In genomic region chr10:28704771-28705170, GRCh38 we compare ENCODE assay signal across 21 cellular contexts. TPM values are rescaled to one million over a fixed set of nuclear protein-coding genes. Genes with fewer than 3 reads are reported as not detected.
A peak's percentile ranks its signal among the peaks of the same experiment; 100 is the strongest.
DNase-seq lines count a peak whose midpoint lies in the region; ATAC-seq and TF ChIP-seq lines count a peak whose summit lies in the region.
"Had no signal": no experiment of that assay in that cellular context is flagged by ENCODE, and none has a peak within 500 bp of the region (broad histone marks: within the 10 kb centered on the region; RNA-seq: fewer than 3 reads in every experiment).

No MANE protein-coding gene starts in this region.

- ATAC-seq in sciatic nerve = peak; percentile 44
- ATAC-seq: GM12878, HCT116 had no signal

- no peak for TF ChIP-seq CTCF in breast epithelium (IDR thresholded peaks at IDR 0.05)

- H3K27ac ChIP-seq in ACC112 (ENCODE audit: low read depth, low read length) = no peak overlapping the region
- H3K27ac ChIP-seq in SK-N-MC = no peak overlapping the region
- peak overlapping the region; percentile 29 for H3K27ac ChIP-seq in mesodermal cell (ENCODE audit: low read depth, low read length, severe bottlenecking)
- no peak overlapping the region for H3K27ac ChIP-seq in breast epithelium
- H3K27ac ChIP-seq: SJSA1 had no signal

- TF ChIP-seq POLR2A in breast epithelium (IDR thresholded peaks at IDR 0.05) = no peak

- H3K79me2 ChIP-seq in ACC112 (ENCODE audit: control insufficient read depth, insufficient read depth, low read length, unreplicated experiment) = no peaks in the 10 kb centered on the region

- DNase-seq in SK-N-MC (ENCODE audit: low read depth, low spot score) (no peak), sciatic nerve (ENCODE audit: low spot score) (no peak), breast epithelium (ENCODE audit: low spot score in 2 of 2) (no peak), nucleus accumbens (lab: John Stamatoyannopoulos, UW) (no peak), HUDEP-2 (lab: John Stamatoyannopoulos, UW; ENCODE audit: unreplicated experiment in 76 of 76) (no peak)
- no peak for DNase-seq in stimulated activated CD4-positive, alpha-beta T cell treated with anti-CD3 and anti-CD28 coated beads, Interleukin-12 subunit alpha, Interleukin-12 subunit beta, amount 100 ng/mL, for 4 hours
- DNase-seq: 8988T, DMS153, GDM1, NCI-H1048, NCI-H1417, NCI-H1694, NCI-H2029 treated with DMSO at 0.1 percent for 48 hours, NCI-H526 treated with DMSO at 0.1 percent for 48 hours, Right ventricle myocardium superior, RPMI8226 had no signal

- H3K4me3 ChIP-seq in ACC112 (ENCODE audit: low read depth, low read length) (no peak overlapping the region), SK-N-MC (peak overlapping the region; percentile 49), mesodermal cell (ENCODE audit: extremely low read depth, insufficient read depth, low read length, poor library complexity, severe bottlenecking) (no peak overlapping the region), breast epithelium (no peak overlapping the region)
- H3K4me3 ChIP-seq: GM12878, SJSA1 had no signal

- WGBS in mesodermal cell (ENCODE audit: insufficient coverage in 2 of 2), 2 experiments = 83 to 91% methylated on average over 3 to 7 of the region's 7 CpGs

- H3K9me3 ChIP-seq in SK-N-MC (ENCODE audit: low read depth, low read length) = no peaks in the 10 kb centered on the region
- no peaks in the 10 kb centered on the region for H3K9me3 ChIP-seq in mesodermal cell (ENCODE audit: control insufficient read depth, low read length)
- H3K9me3 ChIP-seq in breast epithelium = no peaks in the 10 kb centered on the region

- H3K9ac ChIP-seq in SK-N-MC (ENCODE audit: insufficient read length) = no peak overlapping the region

- no peaks in the 10 kb centered on the region for H3K4me1 ChIP-seq in ACC112 (ENCODE audit: control insufficient read depth, insufficient read depth, low read length, unreplicated experiment)
- peaks cover 14% of the 10 kb centered on the region for H3K4me1 ChIP-seq in mesodermal cell (ENCODE audit: control insufficient read depth, insufficient read depth, low read length, poor library complexity, severe bottlenecking)
- no peaks in the 10 kb centered on the region for H3K4me1 ChIP-seq in breast epithelium
- H3K4me1 ChIP-seq: SJSA1 had no signal

- intact Hi-C loops in sciatic nerve (cut with DNase I) = no loop called here
- intact Hi-C loops in breast epithelium (cut with DNase I; ENCODE audit: low total_unique reads) = no loop called here

- peak overlapping the region; percentile 34 for H2AFZ ChIP-seq in ACC112 (ENCODE audit: low read length, unreplicated experiment)

- H3K27me3 ChIP-seq in ACC112 (ENCODE audit: insufficient read depth, low read length) = no peaks in the 10 kb centered on the region
- no peaks in the 10 kb centered on the region for H3K27me3 ChIP-seq in breast epithelium
- H3K27me3 ChIP-seq: SJSA1 had no signal

- H3K36me3 ChIP-seq in ACC112 (ENCODE audit: insufficient read depth, low read length) (no peaks in the 10 kb centered on the region), SK-N-MC (ENCODE audit: insufficient read depth, low read length) (no peaks in the 10 kb centered on the region), mesodermal cell (ENCODE audit: control insufficient read depth, insufficient read depth, low read length) (no peaks in the 10 kb centered on the region), breast epithelium (no peaks in the 10 kb centered on the region)
- H3K36me3 ChIP-seq: SJSA1 had no signal

RNA-seq across cellular contexts. Expression of gene BAMBI, which starts 27.4 kb away (rescaled TPM):
- polyA plus RNA-seq in mesodermal cell (2013, experiment 1 of 2) = 496 TPM
- 515 TPM for polyA plus RNA-seq in mesodermal cell (2013, experiment 2 of 2)
- 15.6 TPM for total RNA-seq in sciatic nerve
- 10 to 100 TPM in 1 of 3 donors, 1 to 10 TPM in 2; 3.4 to 41.9 (median 7.5) TPM for total RNA-seq in breast epithelium
